Comparison of ENCODE assay signal across 11 cellular contexts in the genomic region with DNA sequence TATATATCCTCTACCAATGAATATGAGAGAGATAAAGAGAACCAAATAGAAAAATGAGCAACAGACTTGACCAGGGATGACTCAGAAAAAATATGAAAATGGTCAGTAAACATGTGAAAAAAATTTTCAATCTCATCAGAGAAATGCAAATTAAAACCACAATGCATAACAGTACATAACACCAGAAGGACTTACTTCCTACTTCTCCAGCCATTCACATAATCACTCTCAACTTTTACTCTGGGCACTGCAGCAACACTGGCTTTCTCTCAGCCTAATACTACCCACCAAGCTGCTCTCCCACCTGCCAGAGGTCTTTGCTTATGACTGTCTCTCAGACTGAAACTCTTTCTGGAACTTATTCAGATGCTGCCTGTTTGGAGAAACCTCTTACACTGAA. TPM values are rescaled to one million over a fixed set of nuclear protein-coding genes. Genes with fewer than 3 reads are reported as not detected.
A peak's percentile ranks its signal among the peaks of the same experiment; 100 is the strongest.
DNase-seq lines count a peak whose midpoint lies in the region; ATAC-seq, FAIRE-seq and TF ChIP-seq lines count a peak whose summit lies in the region.
"Had no signal": no experiment of that assay in that cellular context is flagged by ENCODE, and none has a peak within 500 bp of the region (broad histone marks: within the 10 kb centered on the region; RNA-seq: fewer than 3 reads in every experiment).

No MANE protein-coding gene starts in this region.

- intact Hi-C loops in activated B cell treated with CpG ODN at 0.5 μM for 24 hours (cut with micrococcal nuclease) (loop anchor here (1.0 kb wide), 1 partner anchor 50 kb away; the partner anchor contains the start of gene DPH6), mammary epithelial cell (cut with micrococcal nuclease) (no loop called here)

- H3K79me2 ChIP-seq in mammary epithelial cell (ENCODE audit: insufficient read depth, low read length): no peaks in the 10 kb centered on the region

- ATAC-seq in GM18511 (IDR thresholded peaks at IDR 0.05; ENCODE audit: unreplicated experiment) (peak; percentile 100), GM21423 (IDR thresholded peaks at IDR 0.05; ENCODE audit: unreplicated experiment) (peak; percentile 100), HG03103 (IDR thresholded peaks at IDR 0.05; ENCODE audit: low read depth, unreplicated experiment) (peak; percentile 99), activated B cell treated with CpG ODN at 0.5 μM for 24 hours (ENCODE audit: low read depth) (peak; percentile 94)
- ATAC-seq: effector memory CD8-positive, alpha-beta T cell had no signal

- H3K9ac ChIP-seq in mammary epithelial cell (ENCODE audit: insufficient read depth, low read length): no peak overlapping the region

- dilution Hi-C loops in mammary epithelial cell (cut with HindIII; ENCODE audit: low sequenced_read_pairs): no loop called here

- H3K27me3 ChIP-seq in mammary epithelial cell (ENCODE audit: insufficient read depth, low read length): no peaks in the 10 kb centered on the region

- DNase-seq in activated B cell treated with CpG ODN at 0.5 μM for 24 hours (no peak), cerebellum (ENCODE audit: low spot score) (no peak), RCC 7860 (ENCODE audit: low spot score) (no peak), mammary epithelial cell (no peak), NCI-H1417 treated with DMSO at 0.1 percent for 48 hours (lab: John Stamatoyannopoulos, UW) (no peak)
- DNase-seq: effector memory CD8-positive, alpha-beta T cell; kidney; NCI-H510A treated with DMSO at 0.1 percent for 48 hours had no signal

- no peak for TF ChIP-seq CTCF in activated B cell treated with CpG ODN at 0.5 μM for 24 hours (IDR thresholded peaks at IDR 0.05)
- TF ChIP-seq CTCF in mammary epithelial cell (conservative IDR thresholded peaks at IDR 0.05 in 1 of 2, IDR thresholded peaks at IDR 0.05 in 1 of 2; ENCODE audit: extremely low read depth in 1 of 2, insufficient read depth in 1 of 2, low read depth in 1 of 2, low read length in 2 of 2): no peak

- no peak overlapping the region for H3K27ac Mint-ChIP-seq in activated B cell treated with CpG ODN at 0.5 μM for 24 hours
- H3K27ac Mint-ChIP-seq: effector memory CD8-positive, alpha-beta T cell had no signal

- peaks cover 8% of the 10 kb centered on the region for H3K4me1 ChIP-seq in mammary epithelial cell (ENCODE audit: insufficient read depth, low read length)

- H3K27me3 Mint-ChIP-seq in activated B cell treated with CpG ODN at 0.5 μM for 24 hours: no peaks in the 10 kb centered on the region
- H3K27me3 Mint-ChIP-seq: effector memory CD8-positive, alpha-beta T cell had no signal

- H3K4me1 Mint-ChIP-seq in activated B cell treated with CpG ODN at 0.5 μM for 24 hours: peaks cover 7% of the 10 kb centered on the region

- H3K36me3 Mint-ChIP-seq in activated B cell treated with CpG ODN at 0.5 μM for 24 hours (ENCODE audit: low read depth): peaks cover 2% of the 10 kb centered on the region

- CTCF ChIA-PET in activated B cell treated with CpG ODN at 0.5 μM for 24 hours (lab: Charles Lee) (no interaction called here), mammary epithelial cell (lab: Charles Lee; ENCODE audit: low non-redundant PET) (no interaction called here)

- BruUV-seq in mammary epithelial cell (replicated peaks; lab: Mats Ljungman, UMichigan): no TSS peak

- H3K36me3 ChIP-seq in mammary epithelial cell (ENCODE audit: insufficient read depth, low read length): no peaks in the 10 kb centered on the region

- no peak overlapping the region for H2AFZ ChIP-seq in mammary epithelial cell (ENCODE audit: low read depth, low read length)

- in situ Hi-C loops in mammary epithelial cell (cut with MboI; ENCODE audit: low sequenced_read_pairs in 2 of 2): no loop called here

- H3K9me3 ChIP-seq in mammary epithelial cell (replicated peaks; ENCODE audit: insufficient read depth, low read length): no peaks in the 10 kb centered on the region

- FAIRE-seq in RCC 7860 (lab: Jason Lieb, UNC): no peak
- FAIRE-seq: kidney had no signal

- H3K4me2 ChIP-seq in mammary epithelial cell (ENCODE audit: insufficient read depth, low read depth, low read length): no peak overlapping the region

- no peaks in the 10 kb centered on the region for H3K9me3 Mint-ChIP-seq in activated B cell treated with CpG ODN at 0.5 μM for 24 hours
- H3K9me3 Mint-ChIP-seq: effector memory CD8-positive, alpha-beta T cell had no signal

- H4K20me1 ChIP-seq in mammary epithelial cell (ENCODE audit: insufficient read depth, low read length): no peaks in the 10 kb centered on the region

- POLR2A ChIA-PET in activated B cell treated with CpG ODN at 0.5 μM for 24 hours (lab: Charles Lee): no interaction called here

- H3K4me3 Mint-ChIP-seq in activated B cell treated with CpG ODN at 0.5 μM for 24 hours: no peak overlapping the region
- H3K4me3 Mint-ChIP-seq: effector memory CD8-positive, alpha-beta T cell had no signal

- H3K4me3 ChIP-seq in mammary epithelial cell (replicated peaks in 1 of 3; ENCODE audit: insufficient read depth in 1 of 3, low read depth in 2 of 3, low read length in 3 of 3): no peak overlapping the region

- H3K27ac ChIP-seq in mammary epithelial cell (ENCODE audit: insufficient read depth, low read depth, low read length): no peak overlapping the region

RNA-seq across cellular contexts. Expression of gene DPH6, which starts 49.4 kb away (rescaled TPM):
- 18.8 and 20.8 TPM in 2 replicates for total RNA-seq in activated B cell treated with CpG ODN at 0.5 μM for 24 hours
- 27.2 TPM for total RNA-seq in cerebellum
- total RNA-seq in mammary epithelial cell: 10 to 100 TPM; 16.3 to 17.0 TPM
- polyA plus RNA-seq in mammary epithelial cell: 14.8 TPM
- polyA minus RNA-seq in mammary epithelial cell: 23.2 TPM
